16 cellular contexts compared by ENCODE assay signal in genomic region chr4:175459571-175459970, GRCh38.
DNase-seq lines count a peak whose midpoint lies in the region; ATAC-seq and TF ChIP-seq lines count a peak whose summit lies in the region.
"Had no signal": no experiment of that assay in that cellular context is flagged by ENCODE, and none has a peak within 500 bp of the region (broad histone marks: within the 10 kb centered on the region; RNA-seq: fewer than 3 reads in every experiment).

No MANE protein-coding gene starts in this region.

- H3K4me3 ChIP-seq in GM23248 (no peak overlapping the region), OCI-LY3 (ENCODE audit: low read length) (no peak overlapping the region), choroid plexus epithelial cell (ENCODE audit: low read depth, low read length) (no peak overlapping the region)
- H3K4me3 ChIP-seq: Peyer's patch had no signal

- H4K20me1 ChIP-seq in GM23248 (ENCODE audit: insufficient read depth) (no peaks in the 10 kb centered on the region), OCI-LY3 (ENCODE audit: insufficient read depth, low read length) (no peaks in the 10 kb centered on the region)

- no peaks in the 10 kb centered on the region for H3F3A ChIP-seq in GM23248 (ENCODE audit: insufficient read depth)

- H3K4me3 Mint-ChIP-seq in osteocyte (ENCODE audit: unreplicated experiment) = no peak overlapping the region
- H3K4me3 Mint-ChIP-seq: CD4-positive, alpha-beta T cell had no signal

- in situ Hi-C loops in GM23248 (cut with MboI) = no loop called here

- peaks cover 4% of the 10 kb centered on the region for H3K36me3 Mint-ChIP-seq in osteocyte (ENCODE audit: unreplicated experiment)
- H3K36me3 Mint-ChIP-seq: IgD-negative memory B cell had no signal

- H3K4me1 Mint-ChIP-seq in osteocyte (ENCODE audit: unreplicated experiment) = peaks cover 16% of the 10 kb centered on the region

- TF ChIP-seq CTCF in OCI-LY3 (IDR thresholded peaks at IDR 0.05; ENCODE audit: low read depth, low read length) (no peak), choroid plexus epithelial cell (conservative IDR thresholded peaks at IDR 0.05; ENCODE audit: low read depth, low read length) (no peak), osteocyte (IDR thresholded peaks at IDR 0.05) (no peak)

- H3K9me2 ChIP-seq in GM23248 (ENCODE audit: insufficient read depth) = no peaks in the 10 kb centered on the region

- H3K9me3 Mint-ChIP-seq in osteocyte (ENCODE audit: unreplicated experiment) = peaks cover 6% of the 10 kb centered on the region

- H3K27me3 ChIP-seq in GM23248 (replicated peaks; ENCODE audit: insufficient read depth) (no peaks in the 10 kb centered on the region), OCI-LY3 (ENCODE audit: low read depth, low read length) (no peaks in the 10 kb centered on the region)
- H3K27me3 ChIP-seq: Peyer's patch had no signal

- H2AFZ ChIP-seq in GM23248 (0 out of 2 replicates have a peak overlapping the region, but pooled peaks have one; percentile 4), OCI-LY3 (ENCODE audit: low read depth, low read length) (no peak overlapping the region)

- no peaks in the 10 kb centered on the region for H3K27me3 Mint-ChIP-seq in osteocyte (ENCODE audit: unreplicated experiment)
- H3K27me3 Mint-ChIP-seq: CD4-positive, alpha-beta T cell; IgD-negative memory B cell had no signal

- H3K27ac ChIP-seq in GM23248 = no peak overlapping the region
- no peak overlapping the region for H3K27ac ChIP-seq in OCI-LY3 (ENCODE audit: low read length)
- H3K27ac ChIP-seq: Peyer's patch had no signal

- H3K79me2 ChIP-seq in GM23248 (ENCODE audit: insufficient read depth) (no peaks in the 10 kb centered on the region), OCI-LY3 (ENCODE audit: low read length) (no peaks in the 10 kb centered on the region)

- no peaks in the 10 kb centered on the region for H3K9me3 ChIP-seq in GM23248 (ENCODE audit: low read depth)
- no peaks in the 10 kb centered on the region for H3K9me3 ChIP-seq in OCI-LY3 (ENCODE audit: insufficient read depth, low read length)
- H3K9me3 ChIP-seq: Peyer's patch had no signal

- peak overlapping the region; percentile 62 for H3K27ac Mint-ChIP-seq in osteocyte (ENCODE audit: unreplicated experiment)
- H3K27ac Mint-ChIP-seq: CD4-positive, alpha-beta T cell; IgD-negative memory B cell had no signal

- H3K36me3 ChIP-seq in GM23248 (ENCODE audit: low read depth) (no peaks in the 10 kb centered on the region), OCI-LY3 (replicated peaks; ENCODE audit: low read depth, low read length) (no peaks in the 10 kb centered on the region)
- H3K36me3 ChIP-seq: Peyer's patch had no signal

- peaks cover 9% of the 10 kb centered on the region for H3K4me1 ChIP-seq in GM23248 (ENCODE audit: insufficient read depth)
- peaks cover 16% of the 10 kb centered on the region for H3K4me1 ChIP-seq in OCI-LY3 (ENCODE audit: low read length)
- H3K4me1 ChIP-seq: Peyer's patch had no signal

- no peak overlapping the region for H3K9ac ChIP-seq in GM23248
- no peak overlapping the region for H3K9ac ChIP-seq in OCI-LY3 (ENCODE audit: low read length)

- ATAC-seq in GM21526 (IDR thresholded peaks at IDR 0.05; ENCODE audit: low FRiP score, unreplicated experiment) (no peak), HG03280 (IDR thresholded peaks at IDR 0.05; ENCODE audit: unreplicated experiment) (no peak)
- ATAC-seq: Right ventricle myocardium inferior had no signal

- peak overlapping the region; percentile 5 for H3K4me2 ChIP-seq in GM23248 (ENCODE audit: unreplicated experiment)
- peak overlapping the region; percentile 3; the same call in 1 of the 2 replicates for H3K4me2 ChIP-seq in OCI-LY3 (ENCODE audit: low read length)

- peak; percentile 13 for DNase-seq in GM23248
- peak; percentile 55 for DNase-seq in choroid plexus epithelial cell (ENCODE audit: low read depth)
- DNase-seq in osteocyte (ENCODE audit: extremely low spot score, unreplicated experiment) = no peak
- DNase-seq in ecto neural progenitor cell (ENCODE audit: low spot score) = no peak
- DNase-seq: CD4-positive, alpha-beta T cell; NCI-H1105; NCI-H1694 treated with DMSO at 0.1 percent for 48 hours; NCI-H2171 treated with DMSO at 0.1 percent for 48 hours; NCI-H446 treated with DMSO at 0.1 percent for 48 hours; NCI-H748 treated with DMSO at 0.1 percent for 48 hours; Peyer's patch had no signal

Comparison
In these comparisons a context has a peak if more than half of its experiments do, and no peak if none do; other contexts are left out.
1. DNase-seq: peak in GM23248 (single experiment) and choroid plexus epithelial cell (single experiment); none in osteocyte (single experiment) and ecto neural progenitor cell (single experiment).